In the genomic region with DNA sequence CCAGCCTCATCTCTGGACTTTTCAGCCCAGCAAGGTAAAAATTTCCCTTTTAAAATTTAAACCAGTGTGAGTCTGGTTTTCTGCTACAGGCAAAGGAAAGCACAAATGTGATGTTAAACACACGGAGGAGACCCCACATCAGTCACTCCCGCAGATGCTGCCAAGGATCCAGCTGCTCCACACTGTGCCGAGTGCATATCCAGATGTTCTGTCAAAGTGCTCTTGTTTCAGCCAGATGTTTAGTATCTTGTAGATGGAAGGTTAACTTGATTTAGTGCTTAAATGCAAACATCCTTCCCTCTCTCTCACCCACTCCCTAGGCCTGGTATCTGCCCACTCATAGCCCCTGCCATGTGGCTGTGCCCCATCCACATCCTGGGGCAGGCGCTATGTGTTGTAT, we compare ENCODE assay signal across 2 cellular contexts.
TF ChIP-seq lines count a peak whose summit lies in the region.

No MANE protein-coding gene starts in this region.

TF ChIP-seq in SK-N-SH, 30 proteins besides CTCF, POLR2A, EP300 and RAD21 (continued from another document):
- no peak for TF ChIP-seq NFIC (IDR thresholded peaks at IDR 0.05; ENCODE audit: borderline replicate concordance)
- TF ChIP-seq MEF2A (IDR thresholded peaks at IDR 0.05; ENCODE audit: borderline replicate concordance, low read depth): no peak
- TF ChIP-seq, protein P1, sequence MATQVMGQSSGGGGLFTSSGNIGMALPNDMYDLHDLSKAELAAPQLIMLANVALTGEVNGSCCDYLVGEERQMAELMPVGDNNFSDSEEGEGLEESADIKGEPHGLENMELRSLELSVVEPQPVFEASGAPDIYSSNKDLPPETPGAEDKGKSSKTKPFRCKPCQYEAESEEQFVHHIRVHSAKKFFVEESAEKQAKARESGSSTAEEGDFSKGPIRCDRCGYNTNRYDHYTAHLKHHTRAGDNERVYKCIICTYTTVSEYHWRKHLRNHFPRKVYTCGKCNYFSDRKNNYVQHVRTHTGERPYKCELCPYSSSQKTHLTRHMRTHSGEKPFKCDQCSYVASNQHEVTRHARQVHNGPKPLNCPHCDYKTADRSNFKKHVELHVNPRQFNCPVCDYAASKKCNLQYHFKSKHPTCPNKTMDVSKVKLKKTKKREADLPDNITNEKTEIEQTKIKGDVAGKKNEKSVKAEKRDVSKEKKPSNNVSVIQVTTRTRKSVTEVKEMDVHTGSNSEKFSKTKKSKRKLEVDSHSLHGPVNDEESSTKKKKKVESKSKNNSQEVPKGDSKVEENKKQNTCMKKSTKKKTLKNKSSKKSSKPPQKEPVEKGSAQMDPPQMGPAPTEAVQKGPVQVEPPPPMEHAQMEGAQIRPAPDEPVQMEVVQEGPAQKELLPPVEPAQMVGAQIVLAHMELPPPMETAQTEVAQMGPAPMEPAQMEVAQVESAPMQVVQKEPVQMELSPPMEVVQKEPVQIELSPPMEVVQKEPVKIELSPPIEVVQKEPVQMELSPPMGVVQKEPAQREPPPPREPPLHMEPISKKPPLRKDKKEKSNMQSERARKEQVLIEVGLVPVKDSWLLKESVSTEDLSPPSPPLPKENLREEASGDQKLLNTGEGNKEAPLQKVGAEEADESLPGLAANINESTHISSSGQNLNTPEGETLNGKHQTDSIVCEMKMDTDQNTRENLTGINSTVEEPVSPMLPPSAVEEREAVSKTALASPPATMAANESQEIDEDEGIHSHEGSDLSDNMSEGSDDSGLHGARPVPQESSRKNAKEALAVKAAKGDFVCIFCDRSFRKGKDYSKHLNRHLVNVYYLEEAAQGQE (IDR thresholded peaks at IDR 0.05; ENCODE audit: low read depth, low read length): no peak
- no peak for TF ChIP-seq RCOR1 (IDR thresholded peaks at IDR 0.05; ENCODE audit: low read length)
- no peak for TF ChIP-seq RFX5 (IDR thresholded peaks at IDR 0.05; ENCODE audit: low read length)
- TF ChIP-seq FOXM1 (IDR thresholded peaks at IDR 0.05; ENCODE audit: low read depth): no peak
- TF ChIP-seq YY1 (IDR thresholded peaks at IDR 0.05; ENCODE audit: low read depth): no peak
- no peak for TF ChIP-seq MXI1 (IDR thresholded peaks at IDR 0.05; ENCODE audit: low read depth, low read length)
- TF ChIP-seq CHD2 (IDR thresholded peaks at IDR 0.05; ENCODE audit: low read length, partially characterized antibody): no peak
- TF ChIP-seq SMC3 (IDR thresholded peaks at IDR 0.05; ENCODE audit: low read depth, low read length): no peak
- TF ChIP-seq NRF1 (IDR thresholded peaks at IDR 0.05; ENCODE audit: low read depth, low read length): no peak
- TF ChIP-seq GABPA (IDR thresholded peaks at IDR 0.05; ENCODE audit: low read depth): no peak

TF ChIP-seq in SK-N-SH treated with all-trans-retinoic acid at 6 μM for 48 hours, 23 proteins besides CTCF, POLR2A, EP300 and RAD21 (continued from another document):
- no peak for TF ChIP-seq CREB5 (CRISPR knock-in tag; IDR thresholded peaks at IDR 0.05; ENCODE audit: low read depth)
- TF ChIP-seq PPARA (CRISPR knock-in tag; IDR thresholded peaks at IDR 0.05; ENCODE audit: borderline replicate concordance): no peak
- TF ChIP-seq, protein P2, sequence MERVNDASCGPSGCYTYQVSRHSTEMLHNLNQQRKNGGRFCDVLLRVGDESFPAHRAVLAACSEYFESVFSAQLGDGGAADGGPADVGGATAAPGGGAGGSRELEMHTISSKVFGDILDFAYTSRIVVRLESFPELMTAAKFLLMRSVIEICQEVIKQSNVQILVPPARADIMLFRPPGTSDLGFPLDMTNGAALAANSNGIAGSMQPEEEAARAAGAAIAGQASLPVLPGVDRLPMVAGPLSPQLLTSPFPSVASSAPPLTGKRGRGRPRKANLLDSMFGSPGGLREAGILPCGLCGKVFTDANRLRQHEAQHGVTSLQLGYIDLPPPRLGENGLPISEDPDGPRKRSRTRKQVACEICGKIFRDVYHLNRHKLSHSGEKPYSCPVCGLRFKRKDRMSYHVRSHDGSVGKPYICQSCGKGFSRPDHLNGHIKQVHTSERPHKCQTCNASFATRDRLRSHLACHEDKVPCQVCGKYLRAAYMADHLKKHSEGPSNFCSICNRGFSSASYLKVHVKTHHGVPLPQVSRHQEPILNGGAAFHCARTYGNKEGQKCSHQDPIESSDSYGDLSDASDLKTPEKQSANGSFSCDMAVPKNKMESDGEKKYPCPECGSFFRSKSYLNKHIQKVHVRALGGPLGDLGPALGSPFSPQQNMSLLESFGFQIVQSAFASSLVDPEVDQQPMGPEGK (CRISPR knock-in tag; IDR thresholded peaks at IDR 0.05; ENCODE audit: borderline replicate concordance): no peak
- no peak for TF ChIP-seq TOX (CRISPR knock-in tag; IDR thresholded peaks at IDR 0.05; ENCODE audit: borderline replicate concordance)
- TF ChIP-seq ESRRG (CRISPR knock-in tag; IDR thresholded peaks at IDR 0.05): no peak
- TF ChIP-seq OSR1 (CRISPR knock-in tag; IDR thresholded peaks at IDR 0.05): no peak
- no peak for TF ChIP-seq ZNF70 (CRISPR knock-in tag; IDR thresholded peaks at IDR 0.05)
- TF ChIP-seq ZC3H10 (CRISPR knock-in tag; IDR thresholded peaks at IDR 0.05): no peak
- no peak for TF ChIP-seq SNAI2 (CRISPR knock-in tag; IDR thresholded peaks at IDR 0.05)
- TF ChIP-seq ZFP30 (CRISPR knock-in tag; IDR thresholded peaks at IDR 0.05): no peak
- TF ChIP-seq ZNF8 (CRISPR knock-in tag; IDR thresholded peaks at IDR 0.05): no peak
- no peak for TF ChIP-seq CSDC2 (CRISPR knock-in tag; IDR thresholded peaks at IDR 0.05)
- TF ChIP-seq ZFP3 (CRISPR knock-in tag; IDR thresholded peaks at IDR 0.05): no peak
- no peak for TF ChIP-seq BACH2 (CRISPR knock-in tag; IDR thresholded peaks at IDR 0.05; ENCODE audit: borderline replicate concordance)
- TF ChIP-seq ZNF565 (CRISPR knock-in tag; conservative IDR thresholded peaks at IDR 0.05; ENCODE audit: low read depth): no peak
